In the genomic region with DNA sequence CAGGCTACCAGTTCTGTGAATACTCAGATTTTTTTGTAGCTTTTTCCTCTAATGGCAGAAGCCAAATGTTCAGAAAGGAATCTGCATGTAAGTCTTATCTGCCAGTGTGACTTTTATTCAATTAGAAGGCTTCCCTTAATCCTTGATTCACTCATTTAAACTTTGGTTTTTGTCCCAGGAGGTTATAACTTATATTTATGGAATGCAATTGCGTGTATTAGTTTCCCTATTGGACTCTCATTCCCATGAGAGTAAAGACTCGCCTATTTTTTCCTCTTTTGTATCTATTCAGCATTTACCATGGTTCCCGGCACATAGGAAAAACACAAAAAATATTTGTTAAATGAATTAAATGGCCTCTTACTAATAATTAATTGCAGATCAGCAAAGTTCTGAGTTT, we compare ENCODE assay signal across 19 cellular contexts. TPM values are rescaled to one million over a fixed set of nuclear protein-coding genes. Genes with fewer than 3 reads are reported as not detected.
DNase-seq lines count a peak whose midpoint lies in the region; TF ChIP-seq lines count a peak whose summit lies in the region.
"Had no signal": no experiment of that assay in that cellular context is flagged by ENCODE, and none has a peak within 500 bp of the region (broad histone marks: within the 10 kb centered on the region; RNA-seq: fewer than 3 reads in every experiment).

No MANE protein-coding gene starts in this region.

- H3F3A ChIP-seq in Loucy (ENCODE audit: low read depth) (peaks cover 6% of the 10 kb centered on the region; the same call in 1 of the 2 replicates), smooth muscle cell (ENCODE audit: low read depth) (no peaks in the 10 kb centered on the region)

- no peak overlapping the region for H2BK120ac ChIP-seq in mesendoderm (ENCODE audit: low read depth, low read length)

- no peaks in the 10 kb centered on the region for H3K27me3 ChIP-seq in BLaER1 treated with 17β-estradiol and CSF1 and Interleukin-3, amounts not matched to agents 10 nM and 100 nM
- H3K27me3 ChIP-seq in Loucy (ENCODE audit: insufficient read depth, low read length, poor library complexity, severe bottlenecking): no peaks in the 10 kb centered on the region
- H3K27me3 ChIP-seq in smooth muscle cell (ENCODE audit: low read depth): no peaks in the 10 kb centered on the region
- H3K27me3 ChIP-seq in ascending aorta: no peaks in the 10 kb centered on the region
- no peaks in the 10 kb centered on the region for H3K27me3 ChIP-seq in mesendoderm (ENCODE audit: insufficient read depth, low read length, poor library complexity)

- H3K9me2 ChIP-seq in Loucy (replicated peaks; ENCODE audit: low read depth, low read length): no peaks in the 10 kb centered on the region
- H3K9me2 ChIP-seq: SK-N-SH had no signal

- no peak overlapping the region for H3K4me3 ChIP-seq in BLaER1 treated with 17β-estradiol and CSF1 and Interleukin-3, amounts not matched to agents 10 nM and 100 nM
- peak overlapping the region; percentile 42 for H3K4me3 ChIP-seq in Loucy (ENCODE audit: low read length, poor library complexity, severe bottlenecking)
- H3K4me3 ChIP-seq in fibroblast of the aortic adventitia (ENCODE audit: low read depth, low read length): no peak overlapping the region
- H3K4me3 ChIP-seq in smooth muscle cell: no peak overlapping the region
- H3K4me3 ChIP-seq in ascending aorta: no peak overlapping the region
- H3K4me3 ChIP-seq in mesendoderm (ENCODE audit: low read length): no peak overlapping the region
- H3K4me3 ChIP-seq: A549 had no signal

- no peaks in the 10 kb centered on the region for H3K79me2 ChIP-seq in Loucy (ENCODE audit: insufficient read depth, low read length)
- no peaks in the 10 kb centered on the region for H3K79me2 ChIP-seq in smooth muscle cell (ENCODE audit: low read depth)
- H3K79me2 ChIP-seq in mesendoderm (ENCODE audit: control insufficient read depth, insufficient read depth, low read length): no peaks in the 10 kb centered on the region

- H3K27ac ChIP-seq in BLaER1 treated with 17β-estradiol and CSF1 and Interleukin-3, amounts not matched to agents 10 nM and 100 nM: no peak overlapping the region
- H3K27ac ChIP-seq in smooth muscle cell (ENCODE audit: low read depth) (peak overlapping the region; percentile 87), ascending aorta (no peak overlapping the region), mesendoderm (ENCODE audit: low read depth, low read length) (no peak overlapping the region)
- H3K27ac ChIP-seq: A549 had no signal

- H3K18ac ChIP-seq in mesendoderm (ENCODE audit: low read length): no peak overlapping the region

- no peaks in the 10 kb centered on the region for H3K36me3 ChIP-seq in BLaER1 treated with 17β-estradiol and CSF1 and Interleukin-3, amounts not matched to agents 10 nM and 100 nM
- H3K36me3 ChIP-seq in Loucy (ENCODE audit: insufficient read depth, low read length) (no peaks in the 10 kb centered on the region), smooth muscle cell (ENCODE audit: low read depth) (no peaks in the 10 kb centered on the region), ascending aorta (no peaks in the 10 kb centered on the region), mesendoderm (ENCODE audit: control insufficient read depth, insufficient read depth, low read length) (no peaks in the 10 kb centered on the region)

- WGBS in smooth muscle cell (ENCODE audit: low lambda C conversion rate): 64% methylated on average over 3 of the region's 3 CpGs
- no CpG with 5 or more reads among the region's 3 CpGs for WGBS in mesendoderm (ENCODE audit: extremely low coverage, insufficient coverage, low lambda C conversion rate)

- H3K4me1 ChIP-seq in BLaER1 treated with 17β-estradiol and CSF1 and Interleukin-3, amounts not matched to agents 10 nM and 100 nM: peaks cover 0 to 15% (median 9%) of the 10 kb centered on the region in 10 experiments; a peak in 11 of 20 replicates
- H3K4me1 ChIP-seq in Loucy (ENCODE audit: insufficient read depth, low read length, poor library complexity, severe bottlenecking) (peaks cover 53% of the 10 kb centered on the region), smooth muscle cell (ENCODE audit: low read depth) (peaks cover 8% of the 10 kb centered on the region), ascending aorta (no peaks in the 10 kb centered on the region), mesendoderm (ENCODE audit: control insufficient read depth, low read depth, low read length) (peaks cover 4% of the 10 kb centered on the region)
- H3K4me1 ChIP-seq: A549 had no signal

- H3K23ac ChIP-seq in mesendoderm (ENCODE audit: low read length): no peak overlapping the region

- peak overlapping the region in 6 of 11 experiments; percentile 1 to 53 (median 24); a peak in 7 of 22 replicates for H3K4me2 ChIP-seq in BLaER1 treated with 17β-estradiol and CSF1 and Interleukin-3, amounts not matched to agents 10 nM and 100 nM
- H3K4me2 ChIP-seq in Loucy (ENCODE audit: low read depth, low read length, poor library complexity, severe bottlenecking): peak overlapping the region; percentile 68
- peak overlapping the region; percentile 46 for H3K4me2 ChIP-seq in smooth muscle cell
- no peak overlapping the region for H3K4me2 ChIP-seq in mesendoderm (ENCODE audit: low read length)
- H3K4me2 ChIP-seq: A549, SK-N-SH had no signal

- no peak overlapping the region for H2BK15ac ChIP-seq in mesendoderm (replicated peaks; ENCODE audit: low read depth)

- no peaks in the 10 kb centered on the region for H4K20me1 ChIP-seq in BLaER1 treated with 17β-estradiol and CSF1 and Interleukin-3, amounts not matched to agents 10 nM and 100 nM
- H4K20me1 ChIP-seq in Loucy (ENCODE audit: insufficient read depth, low read length, poor library complexity, severe bottlenecking) (no peaks in the 10 kb centered on the region), smooth muscle cell (ENCODE audit: low read depth) (no peaks in the 10 kb centered on the region)

- peak; percentile 53 for DNase-seq in fibroblast of the aortic adventitia (ENCODE audit: low read depth)
- DNase-seq in smooth muscle cell (lab: John Stamatoyannopoulos, UW; ENCODE audit: unreplicated experiment): no peak
- DNase-seq in ascending aorta (ENCODE audit: low spot score in 2 of 2): no peak
- no peak for DNase-seq in mesendoderm
- DNase-seq in activated CD8-positive, alpha-beta memory T cell treated with anti-CD3 and anti-CD28 coated beads for 24 hours: no peak
- DNase-seq: CD8-positive, alpha-beta memory T cell; DMS79 treated with DMSO at 0.1 percent for 48 hours; NCI-H1092 treated with DMSO at 0.1 percent for 48 hours; NCI-H1436; NCI-H187 treated with DMSO at 0.1 percent for 48 hours; NCI-H2107; NCI-H524; NCI-H748 treated with DMSO at 0.1 percent for 48 hours; SK-N-SH had no signal

- H3K9ac ChIP-seq in BLaER1 treated with 17β-estradiol and CSF1 and Interleukin-3, amounts not matched to agents 10 nM and 100 nM: no peak overlapping the region
- H3K9ac ChIP-seq in Loucy (ENCODE audit: low read depth, low read length, poor library complexity, severe bottlenecking): peak overlapping the region; percentile 61
- peak overlapping the region; percentile 34 for H3K9ac ChIP-seq in smooth muscle cell (ENCODE audit: low read depth)
- no peak overlapping the region for H3K9ac ChIP-seq in mesendoderm (ENCODE audit: low read length)
- H3K9ac ChIP-seq: SK-N-SH had no signal

- H4K5ac ChIP-seq in mesendoderm (ENCODE audit: low read length): no peak overlapping the region

- H2AK5ac ChIP-seq in mesendoderm (ENCODE audit: low read length): no peak overlapping the region

- no peaks in the 10 kb centered on the region for H3K79me1 ChIP-seq in mesendoderm (ENCODE audit: low read length)

- H3K4ac ChIP-seq in mesendoderm (ENCODE audit: low read depth, low read length): no peak overlapping the region

- H3K9me3 ChIP-seq in BLaER1 treated with 17β-estradiol and CSF1 and Interleukin-3, amounts not matched to agents 10 nM and 100 nM (replicated peaks in 1 of 11): peaks cover 0 to 17% (median 9%) of the 10 kb centered on the region in 11 experiments; a peak in 9 of 22 replicates
- H3K9me3 ChIP-seq in Loucy (ENCODE audit: insufficient read depth, low read depth, low read length): peaks cover 12% of the 10 kb centered on the region; the same call in 1 of the 2 replicates
- H3K9me3 ChIP-seq in smooth muscle cell (replicated peaks; ENCODE audit: low read depth): peaks cover 5% of the 10 kb centered on the region
- peaks cover 3 to 6% of the 10 kb centered on the region in 2 donors for H3K9me3 ChIP-seq in ascending aorta
- H3K9me3 ChIP-seq: A549, SK-N-SH had no signal

- H4K8ac ChIP-seq in mesendoderm (ENCODE audit: low read depth, low read length): no peak overlapping the region

- intact Hi-C loops in ascending aorta (cut with DNase I): no loop called here

- H2AFZ ChIP-seq in Loucy (ENCODE audit: low read length): peak overlapping the region; percentile 64
- peak overlapping the region; percentile 74 for H2AFZ ChIP-seq in smooth muscle cell (ENCODE audit: low read depth)

- TF ChIP-seq CTCF in Loucy (conservative IDR thresholded peaks at IDR 0.05; ENCODE audit: low read length): no peak
- TF ChIP-seq CTCF in fibroblast of the aortic adventitia (IDR thresholded peaks at IDR 0.05; ENCODE audit: insufficient read depth, low read length): no peak
- no peak for TF ChIP-seq CTCF in smooth muscle cell (IDR thresholded peaks at IDR 0.05; ENCODE audit: borderline replicate concordance, insufficient read depth, poor library complexity, severe bottlenecking)
- no peak for TF ChIP-seq CTCF in ascending aorta (IDR thresholded peaks at IDR 0.05)

- H3K56ac ChIP-seq in mesendoderm (ENCODE audit: low read length): no peak overlapping the region

- H2BK5ac ChIP-seq in mesendoderm (ENCODE audit: low read length): no peak overlapping the region

RNA-seq across cellular contexts. Expression of a gene that starts 3.5 kb away (rescaled TPM):
- not detected in 2 replicates for total RNA-seq in fibroblast of the aortic adventitia (ENCODE audit: low replicate concordance)
- total RNA-seq in smooth muscle cell: not detected in 2 replicates
- 0.21 and 0.69 TPM in 2 replicates for polyA plus RNA-seq in smooth muscle cell
- total RNA-seq in ascending aorta: not detected
- not detected for polyA plus RNA-seq in mesendoderm (2013, experiment 1 of 2)
- polyA plus RNA-seq in mesendoderm (2013, experiment 2 of 2): 0.07 TPM
- total RNA-seq: CD8-positive, alpha-beta memory T cell; HT-29 had no signal
- polyA plus RNA-seq: A549; CD14-positive monocyte; CD8-positive, alpha-beta memory T cell; SK-N-SH had no signal

Comparison
In these comparisons a context has a peak if more than half of its experiments do, and no peak if none do; other contexts are left out.
1. H3K9ac ChIP-seq: peak in Loucy (single experiment) and smooth muscle cell (single experiment); none in BLaER1 treated with 17β-estradiol and CSF1 and Interleukin-3, amounts not matched to agents 10 nM and 100 nM (0 of 11) and mesendoderm (single experiment).